ENCODE assay signal across 9 cellular contexts in the genomic region with DNA sequence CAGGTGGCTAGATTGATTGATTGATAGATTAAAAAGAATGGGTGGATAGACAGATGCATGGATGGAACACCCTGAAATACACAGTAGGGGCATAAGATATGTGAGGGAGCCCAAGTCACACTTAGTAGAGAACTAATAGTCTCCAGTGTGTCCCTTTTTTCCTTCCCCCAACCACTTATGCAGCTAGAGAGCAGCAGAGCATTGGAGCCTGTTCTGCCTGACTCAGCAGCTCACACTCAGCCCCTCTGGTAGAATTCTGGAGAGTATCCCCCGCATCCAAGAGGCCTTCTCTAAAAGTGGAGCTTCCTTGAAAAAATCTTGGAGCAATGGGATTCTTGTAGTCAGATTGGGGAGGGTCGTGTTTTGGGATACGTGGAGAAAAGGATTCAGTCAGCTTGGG. TPM values are rescaled to one million over a fixed set of nuclear protein-coding genes. Genes with fewer than 3 reads are reported as not detected.
"Had no signal": no experiment of that assay in that cellular context is flagged by ENCODE, and none has a peak within 500 bp of the region (broad histone marks: within the 10 kb centered on the region; RNA-seq: fewer than 3 reads in every experiment).

No MANE protein-coding gene starts in this region.

- ATAC-seq: GM12878 had no signal

- DNase-seq: GDM1, GF-D8 had no signal

- H3K4me3 ChIP-seq: GM12878 had no signal

- FAIRE-seq: G401.6, GM12878, GM12891, GM12892, GM18507, GM19239 had no signal

RNA-seq across cellular contexts. Expression of a gene that starts 20.5 kb away (rescaled TPM):
- total RNA-seq: G401, GM12878 had no signal
- polyA plus RNA-seq: GM12878 had no signal
